8 cellular contexts compared by ENCODE assay signal in genomic region chr6:7313505-7314165, GRCh38. TPM values are rescaled to one million over a fixed set of nuclear protein-coding genes. Genes with fewer than 3 reads are reported as not detected.
DNase-seq lines count a peak whose midpoint lies in the region; ATAC-seq and TF ChIP-seq lines count a peak whose summit lies in the region.

No MANE protein-coding gene starts in this region.

- no peaks in the 10 kb centered on the region for H3K9me3 ChIP-seq in lower lobe of right lung

- DNase-seq in activated CD4-positive, alpha-beta T cell treated with anti-CD3 and anti-CD28 coated beads, Interleukin-2, amount 10 ng/mL, durations not matched to agents 7 days and 5 days, result no peak
- no peak for DNase-seq in activated CD4-positive, alpha-beta T cell treated with anti-CD3 and anti-CD28 coated beads, Interleukin-2, amount 50 U/mL, for 1 hour
- DNase-seq in lower lobe of right lung (no peak), type B pancreatic cell (ENCODE audit: extremely low spot score, unreplicated experiment) (no peak), NAMALWA (ENCODE audit: low spot score) (no peak), AG20443 (ENCODE audit: low spot score) (no peak), D341Med (ENCODE audit: low spot score) (no peak)

- peaks cover 11% of the 10 kb centered on the region for H3K36me3 ChIP-seq in lower lobe of right lung

- peaks cover 46% of the 10 kb centered on the region for H3K4me1 Mint-ChIP-seq in activated CD4-positive, alpha-beta T cell treated with anti-CD3 and anti-CD28 coated beads, Interleukin-2, amount 10 ng/mL, durations not matched to agents 7 days and 5 days
- peaks cover 6% of the 10 kb centered on the region for H3K4me1 Mint-ChIP-seq in type B pancreatic cell (ENCODE audit: unreplicated experiment)

- POLR2A ChIA-PET in activated CD4-positive, alpha-beta T cell treated with anti-CD3 and anti-CD28 coated beads, Interleukin-2, amount 10 ng/mL, durations not matched to agents 7 days and 5 days (lab: Charles Lee), result interaction anchor here (0.6 kb wide), 1 partner anchor 77 kb away, joined by 3 read pairs; the partner anchor contains the start of genes CAGE1 and RIOK1

- peak overlapping the region; percentile 93 for H3K27ac Mint-ChIP-seq in activated CD4-positive, alpha-beta T cell treated with anti-CD3 and anti-CD28 coated beads, Interleukin-2, amount 10 ng/mL, durations not matched to agents 7 days and 5 days
- H3K27ac Mint-ChIP-seq in type B pancreatic cell, result peak overlapping the region; percentile 89

- intact Hi-C loops in lower lobe of right lung (cut with DNase I), result no loop called here

- H3K4me3 Mint-ChIP-seq in activated CD4-positive, alpha-beta T cell treated with anti-CD3 and anti-CD28 coated beads, Interleukin-2, amount 10 ng/mL, durations not matched to agents 7 days and 5 days, result peak overlapping the region; percentile 96
- H3K4me3 Mint-ChIP-seq in type B pancreatic cell, result peak overlapping the region; percentile 93

- no peak for TF ChIP-seq CTCF in lower lobe of right lung (IDR thresholded peaks at IDR 0.05)
- no peak for TF ChIP-seq CTCF in type B pancreatic cell (conservative IDR thresholded peaks at IDR 0.05)

- CTCF ChIA-PET in activated CD4-positive, alpha-beta T cell treated with anti-CD3 and anti-CD28 coated beads, Interleukin-2, amount 10 ng/mL, durations not matched to agents 7 days and 5 days (lab: Charles Lee), result interaction anchor here (1.0 to 2.3 kb wide), 3 partner anchors 12 to 38 kb away, joined by 3 to 7 read pairs (median 3); no protein-coding TSS in a partner anchor

- H3K36me3 Mint-ChIP-seq in activated CD4-positive, alpha-beta T cell treated with anti-CD3 and anti-CD28 coated beads, Interleukin-2, amount 10 ng/mL, durations not matched to agents 7 days and 5 days (ENCODE audit: low read depth), result peaks cover 31% of the 10 kb centered on the region
- H3K36me3 Mint-ChIP-seq in type B pancreatic cell, result peaks cover 11% of the 10 kb centered on the region

- peaks cover 35% of the 10 kb centered on the region for H3K4me1 ChIP-seq in lower lobe of right lung

- no peaks in the 10 kb centered on the region for H3K27me3 ChIP-seq in lower lobe of right lung (ENCODE audit: low read depth)

- ATAC-seq in lower lobe of right lung, result no peak

- peak overlapping the region; percentile 96 for H3K4me3 ChIP-seq in lower lobe of right lung

- no peaks in the 10 kb centered on the region for H3K27me3 Mint-ChIP-seq in activated CD4-positive, alpha-beta T cell treated with anti-CD3 and anti-CD28 coated beads, Interleukin-2, amount 10 ng/mL, durations not matched to agents 7 days and 5 days
- no peaks in the 10 kb centered on the region for H3K27me3 Mint-ChIP-seq in type B pancreatic cell

- H3K9me3 Mint-ChIP-seq in activated CD4-positive, alpha-beta T cell treated with anti-CD3 and anti-CD28 coated beads, Interleukin-2, amount 10 ng/mL, durations not matched to agents 7 days and 5 days, result peaks cover 2% of the 10 kb centered on the region
- H3K9me3 Mint-ChIP-seq in type B pancreatic cell, result no peaks in the 10 kb centered on the region

- H3K27ac ChIP-seq in angular gyrus (ENCODE audit: low read depth, low read length) (peak overlapping the region; percentile 88), lower lobe of right lung (peak overlapping the region; percentile 93)

RNA-seq across cellular contexts. Expression of gene SSR1, which starts 0.6 kb away (rescaled TPM):
- 100 to 1,000 TPM; 141 to 150 TPM for total RNA-seq in activated CD4-positive, alpha-beta T cell treated with anti-CD3 and anti-CD28 coated beads, Interleukin-2, amount 10 ng/mL, durations not matched to agents 7 days and 5 days
- 127 TPM for total RNA-seq in lower lobe of right lung
- total RNA-seq in type B pancreatic cell (ENCODE audit: low replicate concordance), result 116 and 124 TPM in 2 replicates
